Comparison of ENCODE assay signal across 8 cellular contexts in genomic region chr19:3969435-3970312, GRCh38. TPM values are rescaled to one million over a fixed set of nuclear protein-coding genes. Genes with fewer than 3 reads are reported as not detected.
DNase-seq lines count a peak whose midpoint lies in the region; ATAC-seq and TF ChIP-seq lines count a peak whose summit lies in the region.

No MANE protein-coding gene starts in this region.

- peaks cover 20% of the 10 kb centered on the region for H3K79me2 ChIP-seq in OCI-LY3 (ENCODE audit: low read length)

- H3K4me2 ChIP-seq in OCI-LY3 (ENCODE audit: low read length): peak overlapping the region; percentile 84

- H3K9me3 ChIP-seq in OCI-LY3 (ENCODE audit: insufficient read depth, low read length) (no peaks in the 10 kb centered on the region), ectodermal cell (ENCODE audit: control insufficient read depth, low read length) (no peaks in the 10 kb centered on the region), muscle layer of duodenum (ENCODE audit: control insufficient read depth in 1 of 2, low read length in 2 of 2) (no peaks in the 10 kb centered on the region)

- H3K4me1 ChIP-seq in OCI-LY3 (ENCODE audit: low read length) (peaks cover 10% of the 10 kb centered on the region), ectodermal cell (ENCODE audit: control insufficient read depth, insufficient read depth, low read length) (peaks cover 20% of the 10 kb centered on the region), muscle layer of duodenum (ENCODE audit: control insufficient read depth in 1 of 2, insufficient read depth in 2 of 2, low read length in 2 of 2) (peaks cover 11 to 36% of the 10 kb centered on the region in 2 donors)

- no peak for ATAC-seq in GM18511 (IDR thresholded peaks at IDR 0.05; ENCODE audit: unreplicated experiment)
- no peak for ATAC-seq in GM21526 (IDR thresholded peaks at IDR 0.05; ENCODE audit: low FRiP score, unreplicated experiment)

- H3K27ac ChIP-seq in OCI-LY3 (ENCODE audit: low read length): no peak overlapping the region
- H3K27ac ChIP-seq in ectodermal cell (ENCODE audit: insufficient read depth, low read depth, low read length, poor library complexity, severe bottlenecking): peak overlapping the region; percentile 91
- peak overlapping the region; percentile 99 for H3K27ac ChIP-seq in muscle layer of duodenum (ENCODE audit: low read length)

- peak overlapping the region; percentile 86 for H3K9ac ChIP-seq in OCI-LY3 (ENCODE audit: low read length)

- 16 to 19% methylated on average over 23 of the region's 23 CpGs for WGBS in ectodermal cell, 2 experiments

- H3K36me3 ChIP-seq in OCI-LY3 (replicated peaks; ENCODE audit: low read depth, low read length): peaks cover 27% of the 10 kb centered on the region
- peaks cover 13% of the 10 kb centered on the region for H3K36me3 ChIP-seq in ectodermal cell (ENCODE audit: control insufficient read depth, insufficient read depth, low read length)
- peaks cover 8 to 16% of the 10 kb centered on the region in 2 donors for H3K36me3 ChIP-seq in muscle layer of duodenum (ENCODE audit: control insufficient read depth in 1 of 2, insufficient read depth in 2 of 2, low read length in 2 of 2)

- peak overlapping the region; percentile 71 for H3K4me3 ChIP-seq in GM08714 (ENCODE audit: low read length)
- peak overlapping the region; percentile 90 for H3K4me3 ChIP-seq in OCI-LY3 (ENCODE audit: low read length)
- peak overlapping the region; percentile 80 for H3K4me3 ChIP-seq in ectodermal cell (ENCODE audit: insufficient read depth, low read depth, low read length)
- H3K4me3 ChIP-seq in muscle layer of duodenum (ENCODE audit: low read depth in 1 of 2, low read length in 2 of 2): peak overlapping the region; percentile 82 to 88

- TF ChIP-seq CTCF in OCI-LY3 (IDR thresholded peaks at IDR 0.05; ENCODE audit: low read depth, low read length): no peak

- H3K27me3 ChIP-seq in OCI-LY3 (ENCODE audit: low read depth, low read length) (no peaks in the 10 kb centered on the region), ectodermal cell (ENCODE audit: control insufficient read depth, insufficient read depth, low read length, poor library complexity, severe bottlenecking) (no peaks in the 10 kb centered on the region), muscle layer of duodenum (ENCODE audit: low read depth, low read length) (no peaks in the 10 kb centered on the region)

- no peak overlapping the region for H2AFZ ChIP-seq in OCI-LY3 (ENCODE audit: low read depth, low read length)

- H4K20me1 ChIP-seq in OCI-LY3 (ENCODE audit: insufficient read depth, low read length): peaks cover 4% of the 10 kb centered on the region; the same call in 1 of the 2 replicates

- no peak for DNase-seq in NCI-H1694 treated with DMSO at 0.1 percent for 48 hours (lab: John Stamatoyannopoulos, UW)
- no peak for DNase-seq in NCI-H2029 treated with DMSO at 0.1 percent for 48 hours (lab: John Stamatoyannopoulos, UW)

RNA-seq across cellular contexts. Expression of gene DAPK3, which starts 1.2 kb away (rescaled TPM):
- polyA plus RNA-seq in ectodermal cell (2013, experiment 1 of 4): 82.7 TPM
- 80.7 TPM for polyA plus RNA-seq in ectodermal cell (2013, experiment 2 of 4)
- 49.1 TPM for polyA plus RNA-seq in ectodermal cell (2013, experiment 3 of 4)
- polyA plus RNA-seq in ectodermal cell (2013, experiment 4 of 4): 53.3 TPM

RNA-seq across cellular contexts. Expression of gene EEF2, which starts 15.6 kb away (rescaled TPM):
- 2,748 TPM for polyA plus RNA-seq in ectodermal cell (2013, experiment 1 of 4)
- 2,913 TPM for polyA plus RNA-seq in ectodermal cell (2013, experiment 2 of 4)
- 2,171 TPM for polyA plus RNA-seq in ectodermal cell (2013, experiment 3 of 4)
- polyA plus RNA-seq in ectodermal cell (2013, experiment 4 of 4): 2,324 TPM

RNA-seq across cellular contexts. Expression of gene NMRK2, which starts 36.8 kb away (rescaled TPM):
- 2.9 TPM for polyA plus RNA-seq in ectodermal cell (2013, experiment 1 of 4)
- polyA plus RNA-seq in ectodermal cell (2013, experiment 2 of 4): 1.9 TPM
- polyA plus RNA-seq in ectodermal cell (2013, experiment 3 of 4): 1.8 TPM
- polyA plus RNA-seq in ectodermal cell (2013, experiment 4 of 4): 2.2 TPM

RNA-seq across cellular contexts. Expression of gene PIAS4, which starts 37.9 kb away (rescaled TPM):
- polyA plus RNA-seq in ectodermal cell (2013, experiment 1 of 4): 42.6 TPM
- polyA plus RNA-seq in ectodermal cell (2013, experiment 2 of 4): 44.6 TPM
- polyA plus RNA-seq in ectodermal cell (2013, experiment 3 of 4): 33.7 TPM
- 34.3 TPM for polyA plus RNA-seq in ectodermal cell (2013, experiment 4 of 4)
